In genomic region chr12:52122904-52123303, GRCh38 we compare ENCODE assay signal across 17 cellular contexts. TPM values are rescaled to one million over a fixed set of nuclear protein-coding genes. Genes with fewer than 3 reads are reported as not detected.
DNase-seq lines count a peak whose midpoint lies in the region; ATAC-seq and TF ChIP-seq lines count a peak whose summit lies in the region.
"Had no signal": no experiment of that assay in that cellular context is flagged by ENCODE, and none has a peak within 500 bp of the region (broad histone marks: within the 10 kb centered on the region; RNA-seq: fewer than 3 reads in every experiment).

No MANE protein-coding gene starts in this region.

- H3K4me1 ChIP-seq in endodermal cell (ENCODE audit: control insufficient read depth, insufficient read depth, low read length) = peaks cover 5% of the 10 kb centered on the region
- peaks cover 11 to 65% (median 43%) of the 10 kb centered on the region in 6 donors for H3K4me1 ChIP-seq in spleen
- H3K4me1 ChIP-seq in left lung = peaks cover 0 to 28% of the 10 kb centered on the region in 2 donors
- no peaks in the 10 kb centered on the region for H3K4me1 ChIP-seq in aorta (ENCODE audit: control insufficient read depth in 1 of 2, insufficient read depth in 2 of 2, low read length in 2 of 2)

- no peak for TF ChIP-seq POLR2A in spleen (IDR thresholded peaks at IDR 0.05)

- H3K27ac ChIP-seq in endodermal cell (ENCODE audit: low read depth, low read length) = no peak overlapping the region
- H3K27ac ChIP-seq in spleen = no peak overlapping the region
- H3K27ac ChIP-seq in left lung = no peak overlapping the region
- no peak overlapping the region for H3K27ac ChIP-seq in aorta (ENCODE audit: low read depth in 1 of 2, low read length in 2 of 2)

- peaks cover 17% of the 10 kb centered on the region for H3K27me3 Mint-ChIP-seq in endodermal cell (ENCODE audit: insufficient read depth)

- H3K27ac Mint-ChIP-seq in endodermal cell = no peak overlapping the region

- 94 to 100% methylated on average over 2 to 6 of the region's 7 CpGs for WGBS in endodermal cell (ENCODE audit: insufficient coverage in 1 of 2, insufficient read length in 1 of 2), 2 experiments
- 84 to 90% (median 87%) methylated on average over 5 to 7 of the region's 7 CpGs for WGBS in spleen, 5 donors
- WGBS in aorta, 2 donors = 91% methylated on average over 7 of the region's 7 CpGs

- H3K36me3 ChIP-seq in endodermal cell (ENCODE audit: control insufficient read depth, insufficient read depth, low read length) (no peaks in the 10 kb centered on the region), spleen (no peaks in the 10 kb centered on the region), left lung (no peaks in the 10 kb centered on the region), aorta (ENCODE audit: control insufficient read depth in 1 of 2, insufficient read depth in 2 of 2, low read length in 1 of 2) (no peaks in the 10 kb centered on the region)

- POLR2A ChIA-PET in HEK293T (lab: Yijun Ruan, JAX) = no interaction called here

- H3K27me3 ChIP-seq in endodermal cell (ENCODE audit: control insufficient read depth, insufficient read depth, low read length, poor library complexity, severe bottlenecking) (no peaks in the 10 kb centered on the region), spleen (replicated peaks in 1 of 7) (peaks cover 0 to 51% (median 0%) of the 10 kb centered on the region in 7 donors), left lung (peaks cover 0 to 45% of the 10 kb centered on the region in 2 donors), aorta (ENCODE audit: control insufficient read depth in 1 of 2, insufficient read depth in 2 of 2, low read length in 1 of 2) (peaks cover 0 to 2% of the 10 kb centered on the region in 2 donors)

- H3K4me3 Mint-ChIP-seq in endodermal cell = no peak overlapping the region
- H3K4me3 Mint-ChIP-seq: B cell had no signal

- H3K9ac ChIP-seq in endodermal cell (ENCODE audit: extremely low read depth, low read length, poor library complexity, severe bottlenecking) = no peak overlapping the region

- CTCF ChIA-PET in HEK293T (lab: Yijun Ruan, JAX) = interaction anchor here (0.6 to 3.1 kb wide), 4 partner anchors 9 to 157 kb away, joined by 4 to 15 read pairs (median 6); no protein-coding TSS in a partner anchor

- H3K9me3 ChIP-seq in endodermal cell (ENCODE audit: control insufficient read depth, low read length) (no peaks in the 10 kb centered on the region), spleen (no peaks in the 10 kb centered on the region), left lung (no peaks in the 10 kb centered on the region), aorta (ENCODE audit: control insufficient read depth, low read length) (no peaks in the 10 kb centered on the region)

- H3K36me3 Mint-ChIP-seq in endodermal cell (ENCODE audit: low read depth) = no peaks in the 10 kb centered on the region

- DNase-seq in D341Med (ENCODE audit: low spot score) (peak; percentile 14), HEK293T (ENCODE audit: extremely low spot score) (peak; percentile 1), endodermal cell (peak; percentile 63), spleen (peak; percentile 47), GM20000 (ENCODE audit: low spot score) (no peak), left lung (no peak), aorta (no peak)
- DNase-seq: ACHN, DND-41, H9, KBM-7, NCI-H1436, NCI-H2029 treated with DMSO at 0.1 percent for 48 hours, NCI-H510A, SHP77 had no signal

- intact Hi-C loops in spleen (cut with DNase I; ENCODE audit: low total_unique reads) (no loop called here), left lung (cut with DNase I) (loop anchor here in 1 of 2 donors (10.0 kb wide), 1 partner anchor 98 kb away; no protein-coding TSS in a partner anchor), aorta (cut with DNase I) (no loop called here)

- no peaks in the 10 kb centered on the region for H3K9me3 Mint-ChIP-seq in endodermal cell
- H3K9me3 Mint-ChIP-seq: H9 had no signal

- H3K4me3 ChIP-seq in endodermal cell (ENCODE audit: low read length) (no peak overlapping the region), spleen (no peak overlapping the region), left lung (no peak overlapping the region), aorta (ENCODE audit: low read length in 2 of 2) (no peak overlapping the region)

- no peak for TF ChIP-seq CTCF in endodermal cell (conservative IDR thresholded peaks at IDR 0.05)
- TF ChIP-seq CTCF in spleen (IDR thresholded peaks at IDR 0.05 in 8 of 11, conservative IDR thresholded peaks at IDR 0.05 in 3 of 11) = no peak
- no peak for TF ChIP-seq CTCF in GM20000 (IDR thresholded peaks at IDR 0.05; ENCODE audit: extremely low read depth, missing control alignments)
- no peak for TF ChIP-seq CTCF in left lung (IDR thresholded peaks at IDR 0.05)

- H3K4me1 Mint-ChIP-seq in endodermal cell = peaks cover 31% of the 10 kb centered on the region

- ATAC-seq in HG02678 (IDR thresholded peaks at IDR 0.05; ENCODE audit: unreplicated experiment) (no peak), left lung (no peak), aorta (ENCODE audit: low FRiP score) (no peak)

TF ChIP-seq in HEK293T, 16 proteins besides CTCF, POLR2A, EP300 and RAD21:
- TF ChIP-seq CTBP1 (IDR thresholded peaks at IDR 0.05; ENCODE audit: borderline replicate concordance) = no peak
- no peak for TF ChIP-seq SUZ12 (IDR thresholded peaks at IDR 0.05)
- no peak for TF ChIP-seq HDGF (IDR thresholded peaks at IDR 0.05; ENCODE audit: borderline replicate concordance)
- no peak for TF ChIP-seq FOXA1 (IDR thresholded peaks at IDR 0.05)
- TF ChIP-seq SP1 (IDR thresholded peaks at IDR 0.05) = no peak
- no peak for TF ChIP-seq ARNT (IDR thresholded peaks at IDR 0.05)
- no peak for TF ChIP-seq NFRKB (IDR thresholded peaks at IDR 0.05)
- no peak for TF ChIP-seq LEF1 (IDR thresholded peaks at IDR 0.05; ENCODE audit: borderline replicate concordance)
- no peak for TF ChIP-seq L3MBTL2 (conservative IDR thresholded peaks at IDR 0.05)
- TF ChIP-seq FOXK2 (IDR thresholded peaks at IDR 0.05) = no peak
- TF ChIP-seq TARDBP (IDR thresholded peaks at IDR 0.05) = no peak
- no peak for TF ChIP-seq ELF4 (IDR thresholded peaks at IDR 0.05)
- no peak for TF ChIP-seq PKNOX1 (IDR thresholded peaks at IDR 0.05)

RNA-seq across cellular contexts. Expression of gene SMIM41, which starts 43.4 kb away (rescaled TPM):
- total RNA-seq in endodermal cell (not detected), spleen (1 to 10 TPM in 6 of 7 donors, under 1 TPM in 1; 0.64 to 8.1 (median 4.9) TPM), left lung (1 to 10 TPM in 1 of 2 donors, under 1 TPM in 1; 0.47 to 4.5 TPM), aorta (under 1 TPM in 1 of 2 donors, not detected in 1; 0.84 TPM)
- polyA plus RNA-seq in endodermal cell (2013, experiment 1 of 2) = not detected
- not detected for polyA plus RNA-seq in endodermal cell (2013, experiment 2 of 2)
- polyA plus RNA-seq in spleen (1 to 10 TPM in 2 of 3 donors, under 1 TPM in 1; 0.85 to 1.7 (median 1.1) TPM), aorta (not detected)
- total RNA-seq: B cell, H9 had no signal

RNA-seq across cellular contexts. Expression of gene ATG101, which starts 53.1 kb away (rescaled TPM):
- 10 to 100 TPM; 32.1 TPM for total RNA-seq in endodermal cell
- 22.8 TPM for polyA plus RNA-seq in endodermal cell (2013, experiment 1 of 2)
- polyA plus RNA-seq in endodermal cell (2013, experiment 2 of 2) = 18.9 TPM
- total RNA-seq in spleen = 10 to 100 TPM; 23.5 to 40.1 (median 32.3) TPM
- polyA plus RNA-seq in spleen = 10 to 100 TPM; 32.0 to 81.1 (median 35.3) TPM
- 10 to 100 TPM; 35.7 to 42.4 TPM for total RNA-seq in left lung
- 10 to 100 TPM; 28.2 to 32.2 TPM for total RNA-seq in aorta
- 10 to 100 TPM; 40.9 to 44.0 TPM for polyA plus RNA-seq in aorta

Comparison
In these comparisons a context has a peak if more than half of its experiments do, and no peak if none do; other contexts are left out.
1. DNase-seq: peak in D341Med (single experiment), HEK293T (single experiment), endodermal cell (single experiment) and spleen (single experiment); none in GM20000 (single experiment), left lung (0 of 2) and aorta (0 of 2).